ENCODE assay signal across 28 cellular contexts in the genomic region with DNA sequence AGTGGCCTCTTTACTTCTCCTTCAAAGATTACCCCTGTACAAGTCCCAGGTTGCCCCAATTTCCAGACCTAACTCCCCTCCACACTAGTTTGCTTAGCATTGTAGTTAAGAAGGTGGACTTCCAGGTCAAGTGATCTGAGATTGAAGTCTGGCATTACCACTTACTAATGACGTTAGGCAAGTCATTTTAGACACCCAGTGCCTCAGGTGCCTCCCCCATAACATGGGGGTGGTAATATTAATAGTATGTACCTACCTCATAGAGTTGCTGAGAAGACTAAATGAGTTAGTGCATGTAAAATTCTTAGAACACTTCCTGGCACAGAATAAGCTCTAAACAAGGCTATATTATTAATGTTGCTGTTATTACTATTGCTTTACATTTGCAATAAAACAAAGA.
"Had no signal": no experiment of that assay in that cellular context is flagged by ENCODE, and none has a peak within 500 bp of the region (broad histone marks: within the 10 kb centered on the region; RNA-seq: fewer than 3 reads in every experiment).

No MANE protein-coding gene starts in this region.

- H3K27me3 ChIP-seq: adrenal gland, ascending aorta, body of pancreas, brain microvascular endothelial cell had no signal

- H3K4me3 ChIP-seq: adrenal gland, ascending aorta, body of pancreas, cardiac muscle cell had no signal

- H3K9me3 ChIP-seq: adrenal gland, ascending aorta, body of pancreas had no signal

- H3K27ac ChIP-seq: adrenal gland, ascending aorta, body of pancreas, brain microvascular endothelial cell, cardiac muscle cell had no signal

- DNase-seq: activated effector memory CD4-positive, alpha-beta T cell treated with anti-CD3 and anti-CD28 coated beads, Interleukin-2, amount 50 U/mL, for 16 hours; activated effector memory CD4-positive, alpha-beta T cell treated with Interleukin-2 at 50 U/mL for 16 hours; activated gamma-delta T cell; activated gamma-delta T cell treated with Interleukin-2 at 50 U/mL for 16 hours; activated naive CD4-positive, alpha-beta T cell; activated naive CD4-positive, alpha-beta T cell treated with anti-CD3 and anti-CD28 coated beads for 36 hours; activated naive CD4-positive, alpha-beta T cell treated with anti-CD3 and anti-CD28 coated beads, Interleukin-2, amount 10 ng/mL, durations not matched to agents 7 days and 5 days; activated naive CD4-positive, alpha-beta T cell treated with anti-CD3 and anti-CD28 coated beads, Interleukin-2, amount 50 U/mL, for 16 hours; activated naive CD4-positive, alpha-beta T cell treated with Interleukin-2 at 50 U/mL for 16 hours; activated naive CD8-positive, alpha-beta T cell treated with anti-CD3 and anti-CD28 coated beads for 36 hours; activated naive CD8-positive, alpha-beta T cell treated with anti-CD3 and anti-CD28 coated beads, Interleukin-2, amount 10 ng/mL, durations not matched to agents 7 days and 5 days; activated naive CD8-positive, alpha-beta T cell treated with anti-CD3 and anti-CD28 coated beads, Interleukin-2, amount 50 U/mL, for 24 hours; activated T-cell treated with anti-CD3 and anti-CD28 coated beads, Interleukin-2, amount 50 U/mL, for 1 hour; activated T-cell treated with anti-CD3 and anti-CD28 coated beads, Interleukin-2, amount 50 U/mL, for 24 hours; activated T-cell treated with anti-CD3 and anti-CD28 coated beads, Interleukin-2, amount 50 U/mL, for 4 hours; activated T-cell treated with anti-CD3 and anti-CD28 coated beads, Interleukin-2, amount 50 U/mL, for 48 hours; activated T-cell treated with anti-CD3 and anti-CD28 coated beads, Interleukin-2, amount 50 U/mL, for 72 hours; adrenal gland; amniotic stem cell; amygdala; anterior cingulate cortex; aorta; body of pancreas; brain microvascular endothelial cell; central memory CD4-positive, alpha-beta T cell; cerebellar nuclear complex had no signal

- H3K36me3 ChIP-seq: adrenal gland, ascending aorta, brain microvascular endothelial cell, cardiac muscle cell had no signal

- H3K4me1 ChIP-seq: adrenal gland, body of pancreas had no signal
